Comparison of ENCODE assay signal across 8 cellular contexts in genomic region chr14:99758121-99758871, GRCh38.
DNase-seq lines count a peak whose midpoint lies in the region; TF ChIP-seq lines count a peak whose summit lies in the region.

No MANE protein-coding gene starts in this region.

- peaks cover 6 to 14% of the 10 kb centered on the region in 2 donors for H3K4me1 ChIP-seq in mucosa of rectum (ENCODE audit: control insufficient read depth in 2 of 2, insufficient read depth in 2 of 2, low read length in 2 of 2)

- TF ChIP-seq RAD21 in Ishikawa (IDR thresholded peaks at IDR 0.05; ENCODE audit: low read depth), result no peak

- H3K27me3 ChIP-seq in mucosa of rectum (ENCODE audit: control insufficient read depth in 2 of 2, insufficient read depth in 2 of 2, low read length in 2 of 2), result peaks cover 0 to 4% of the 10 kb centered on the region in 2 donors

- no peaks in the 10 kb centered on the region for H3K36me3 ChIP-seq in mucosa of rectum (ENCODE audit: control insufficient read depth in 2 of 2, insufficient read depth in 2 of 2, low read length in 2 of 2)

- H3K9me3 ChIP-seq in mucosa of rectum (ENCODE audit: control insufficient read depth in 2 of 2, low read length in 2 of 2), result no peaks in the 10 kb centered on the region

- TF ChIP-seq CTCF in AG09309 (IDR thresholded peaks at IDR 0.05; ENCODE audit: control insufficient read depth, insufficient read depth, low read depth, low read length, missing control alignments), result no peak

- DNase-seq in AG09309 (ENCODE audit: low read depth) (peak; percentile 88), dedifferentiated amniotic fluid mesenchymal stem cell (ENCODE audit: extremely low spot score) (peak; percentile 90), globus pallidus (ENCODE audit: low spot score) (no peak), NCI-H1092 (lab: John Stamatoyannopoulos, UW) (no peak), Kasumi-1 (lab: John Stamatoyannopoulos, UW) (no peak), NK-92 (lab: John Stamatoyannopoulos, UW; ENCODE audit: unreplicated experiment) (no peak)

- peak overlapping the region; percentile 60 to 68 for H3K27ac ChIP-seq in mucosa of rectum (ENCODE audit: low read depth in 2 of 2, low read length in 2 of 2)

- no peak for TF ChIP-seq EP300 in Ishikawa (IDR thresholded peaks at IDR 0.05; ENCODE audit: borderline replicate concordance)

- H3K4me3 ChIP-seq in AG09309 (ENCODE audit: control insufficient read depth, low read depth, low read length) (no peak overlapping the region), mucosa of rectum (ENCODE audit: low read length in 2 of 2) (no peak overlapping the region)

- no peak overlapping the region for H3K9ac ChIP-seq in mucosa of rectum (ENCODE audit: low read depth in 1 of 2, low read length in 2 of 2)

TF ChIP-seq in Ishikawa, 13 proteins besides CTCF, POLR2A, EP300 and RAD21:
- TF ChIP-seq CEBPB (IDR thresholded peaks at IDR 0.05), result no peak
- TF ChIP-seq NFIC (IDR thresholded peaks at IDR 0.05), result 0 out of 2 replicates have a peak, but pooled peaks have one; percentile 22

Comparison
In these comparisons a context has a peak if more than half of its experiments do, and no peak if none do; other contexts are left out.
1. DNase-seq: peak in AG09309 (single experiment) and dedifferentiated amniotic fluid mesenchymal stem cell (single experiment); none in globus pallidus (single experiment), NCI-H1092 (single experiment), Kasumi-1 (0 of 2) and NK-92 (single experiment).